ENCODE assay signal across 1 cellular context in genomic region chr1:9018372-9018771, GRCh38.
TF ChIP-seq lines count a peak whose summit lies in the region.

No MANE protein-coding gene starts in this region.

TF ChIP-seq in endothelial cell of umbilical vein, 7 proteins besides CTCF, POLR2A, EP300 and RAD21:
- TF ChIP-seq MAX (IDR thresholded peaks at IDR 0.05; ENCODE audit: insufficient read depth, insufficient read length), result no peak
- TF ChIP-seq POLR2AphosphoS5 (IDR thresholded peaks at IDR 0.05; ENCODE audit: insufficient read depth, low read depth, low read length), result peak; percentile 38
- TF ChIP-seq GATA2 (IDR thresholded peaks at IDR 0.05; ENCODE audit: insufficient read depth, insufficient read length, low read depth, low read length), result no peak
- TF ChIP-seq MYC (IDR thresholded peaks at IDR 0.05; ENCODE audit: low read depth, low read length), result no peak
- no peak for TF ChIP-seq JUN (IDR thresholded peaks at IDR 0.05; ENCODE audit: borderline replicate concordance, insufficient read depth, insufficient read length, low read depth)
- TF ChIP-seq EZH2 (IDR thresholded peaks at IDR 0.05; ENCODE audit: borderline replicate concordance, low read depth, low read length, severe bottlenecking), result no peak
- TF ChIP-seq FOS (IDR thresholded peaks at IDR 0.05; ENCODE audit: borderline replicate concordance, insufficient read depth, low read length), result peak; percentile 42
